In genomic region chr6:118223316-118223715, GRCh38 we compare ENCODE assay signal across 28 cellular contexts.
"Had no signal": no experiment of that assay in that cellular context is flagged by ENCODE, and none has a peak within 500 bp of the region (broad histone marks: within the 10 kb centered on the region; RNA-seq: fewer than 3 reads in every experiment).

No MANE protein-coding gene starts in this region.

- H3K27me3 Mint-ChIP-seq: type B pancreatic cell had no signal

- H3K9me3 ChIP-seq: esophagus squamous epithelium, heart right ventricle, left lung, psoas muscle, testis, tibial artery had no signal

- H3K27me3 ChIP-seq: esophagus squamous epithelium, heart right ventricle, left lung, sigmoid colon, testis, tibial artery had no signal

- ATAC-seq: effector memory CD8-positive, alpha-beta T cell; heart right ventricle; left cardiac atrium; left lung; naive thymus-derived CD4-positive, alpha-beta T cell; psoas muscle; right cardiac atrium; stimulated activated effector memory CD8-positive, alpha-beta T cell treated with anti-CD3 and anti-CD28 coated beads, Interleukin-12 subunit alpha, Interleukin-12 subunit beta, amount 100 ng/mL, for 72 hours had no signal

- H3K4me3 ChIP-seq: esophagus squamous epithelium, heart right ventricle, left lung, psoas muscle, sigmoid colon, testis, tibial artery had no signal

- H3K4me1 Mint-ChIP-seq: nephron; stimulated activated effector memory CD8-positive, alpha-beta T cell treated with anti-CD3 and anti-CD28 coated beads, Interleukin-12 subunit alpha, Interleukin-12 subunit beta, amount 100 ng/mL, for 72 hours had no signal

- H3K27ac Mint-ChIP-seq: effector memory CD8-positive, alpha-beta T cell; naive thymus-derived CD4-positive, alpha-beta T cell; nephron; stimulated activated effector memory CD8-positive, alpha-beta T cell treated with anti-CD3 and anti-CD28 coated beads, Interleukin-12 subunit alpha, Interleukin-12 subunit beta, amount 100 ng/mL, for 72 hours; type B pancreatic cell had no signal

- H3K4me1 ChIP-seq: esophagus squamous epithelium, left lung, sigmoid colon, testis, tibial artery had no signal

- DNase-seq: cortex of kidney; effector memory CD8-positive, alpha-beta T cell; erythroblast; esophagus squamous epithelium; foreskin melanocyte; glutamatergic neuron; heart right ventricle; hippocampal formation; left cardiac atrium; left lung; mesendoderm; midbrain; naive thymus-derived CD4-positive, alpha-beta T cell; nucleus accumbens; psoas muscle; right cardiac atrium; sigmoid colon; stimulated activated CD4-positive, alpha-beta T cell treated with anti-CD3 and anti-CD28 coated beads, Interleukin-2, amount 100 ng/mL, for 24 hours; stimulated activated CD4-positive, alpha-beta T cell treated with anti-CD3 and anti-CD28 coated beads, Interleukin-4, amount 100 ng/mL, for 24 hours; stimulated activated naive CD4-positive, alpha-beta T cell treated with Interleukin-2 at 50 U/mL for 16 hours; substantia nigra; testis; tibial artery had no signal

- H3K36me3 ChIP-seq: esophagus squamous epithelium, heart right ventricle, left lung, sigmoid colon, tibial artery had no signal

- H3K36me3 Mint-ChIP-seq: naive thymus-derived CD4-positive, alpha-beta T cell; stimulated activated effector memory CD8-positive, alpha-beta T cell treated with anti-CD3 and anti-CD28 coated beads, Interleukin-12 subunit alpha, Interleukin-12 subunit beta, amount 100 ng/mL, for 72 hours; type B pancreatic cell had no signal

- H3K27ac ChIP-seq: esophagus squamous epithelium, heart right ventricle, left lung, psoas muscle, sigmoid colon, tibial artery had no signal

- H3K9me3 Mint-ChIP-seq: effector memory CD8-positive, alpha-beta T cell; nephron; stimulated activated effector memory CD8-positive, alpha-beta T cell treated with anti-CD3 and anti-CD28 coated beads, Interleukin-12 subunit alpha, Interleukin-12 subunit beta, amount 100 ng/mL, for 72 hours had no signal

- H3K4me3 Mint-ChIP-seq: effector memory CD8-positive, alpha-beta T cell; naive thymus-derived CD4-positive, alpha-beta T cell; nephron; stimulated activated effector memory CD8-positive, alpha-beta T cell treated with anti-CD3 and anti-CD28 coated beads, Interleukin-12 subunit alpha, Interleukin-12 subunit beta, amount 100 ng/mL, for 72 hours; type B pancreatic cell had no signal

- FAIRE-seq: endometrium, islet of Langerhans had no signal
